ENCODE assay signal across 21 cellular contexts in the genomic region with DNA sequence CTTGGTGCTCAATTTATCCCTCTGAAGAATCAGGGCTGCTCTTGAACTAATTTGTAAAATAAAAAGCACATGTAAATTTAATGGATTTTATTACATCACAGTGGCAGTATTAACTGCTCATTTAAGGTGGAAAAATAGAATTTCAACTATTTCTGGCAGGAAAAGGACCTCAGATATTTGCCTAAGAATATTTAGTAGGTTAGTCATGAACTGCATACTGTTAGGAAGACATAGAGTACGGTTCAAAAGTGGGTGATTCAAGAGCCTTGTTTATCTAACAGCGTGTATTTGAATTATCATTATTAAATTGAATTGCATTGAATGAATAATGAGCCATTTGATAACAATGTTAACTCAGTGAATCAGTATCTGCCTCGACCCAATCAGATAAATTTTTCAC.
A peak's percentile ranks its signal among the peaks of the same experiment; 100 is the strongest.
DNase-seq lines count a peak whose midpoint lies in the region; ATAC-seq, FAIRE-seq and TF ChIP-seq lines count a peak whose summit lies in the region.
"Had no signal": no experiment of that assay in that cellular context is flagged by ENCODE, and none has a peak within 500 bp of the region (broad histone marks: within the 10 kb centered on the region; RNA-seq: fewer than 3 reads in every experiment).

No MANE protein-coding gene starts in this region.

- no peaks in the 10 kb centered on the region for H4K20me1 ChIP-seq in fibroblast of lung (ENCODE audit: control insufficient read depth, extremely low read depth, insufficient read depth, low read length)

- POLR2A ChIA-PET in A549 (lab: Yijun Ruan, JAX), result interaction anchor here (0.6 kb wide), 1 partner anchor 25 kb away, joined by 4 read pairs; no protein-coding TSS in a partner anchor

- 2% methylated on average over 3 of the region's 3 CpGs for WGBS in A549 (ENCODE audit: missing lambda C conversion rate)
- whole genome bisulfite sequencing in testis, 2 donors, result 66 to 82% methylated on average over 3 of the region's 3 CpGs

- TF ChIP-seq EP300 in A549 (IDR thresholded peaks at IDR 0.05), result no peak

- ATAC-seq in A549, result peak in 1 of 2 experiments; percentile 55; a peak in 1 of 6 replicates
- ATAC-seq in stimulated activated effector memory CD8-positive, alpha-beta T cell treated with anti-CD3 and anti-CD28 coated beads, Interleukin-12 subunit alpha, Interleukin-12 subunit beta, amount 100 ng/mL, for 72 hours, result no peak
- no peak for ATAC-seq in omental fat pad (ENCODE audit: low FRiP score)
- no peak for ATAC-seq in HG03175 (IDR thresholded peaks at IDR 0.05; ENCODE audit: unreplicated experiment)
- ATAC-seq: Panc1 had no signal

- DNase-seq in A549 (ENCODE audit: low read depth in 1 of 2, low spot score in 1 of 2) (peak in 1 of 2 experiments; percentile 6), EH (ENCODE audit: low read depth) (peak; percentile 54), amniotic epithelial cell (ENCODE audit: low read depth) (peak; percentile 40), fibroblast of lung (ENCODE audit: low read depth in 2 of 2) (peak; percentile 10 to 78), omental fat pad (ENCODE audit: low spot score) (no peak), testis (no peak)
- DNase-seq in stimulated activated effector memory CD8-positive, alpha-beta T cell treated with anti-CD3 and anti-CD28 coated beads, Interleukin-12 subunit alpha, Interleukin-12 subunit beta, amount 100 ng/mL, for 72 hours (ENCODE audit: low spot score in 2 of 2), result no peak
- DNase-seq: C1 segment of cervical spinal cord, DMS53, Karpas-422, NCI-H1105 treated with DMSO at 0.1 percent for 48 hours, NCI-H187 treated with DMSO at 0.1 percent for 48 hours, NCI-H2171, NCI-H774, SHP77 treated with DMSO at 0.1 percent for 48 hours had no signal

- peaks cover 10% of the 10 kb centered on the region for H3K9me3 Mint-ChIP-seq in stimulated activated effector memory CD8-positive, alpha-beta T cell treated with anti-CD3 and anti-CD28 coated beads, Interleukin-12 subunit alpha, Interleukin-12 subunit beta, amount 100 ng/mL, for 72 hours

- TF ChIP-seq CTCF in A549 (IDR thresholded peaks at IDR 0.05), result no peak
- no peak for TF ChIP-seq CTCF in fibroblast of lung (conservative IDR thresholded peaks at IDR 0.05 in 1 of 2, IDR thresholded peaks at IDR 0.05 in 1 of 2; ENCODE audit: low read depth in 1 of 2, low read length in 2 of 2)
- TF ChIP-seq CTCF in omental fat pad (IDR thresholded peaks at IDR 0.05), result no peak
- no peak for TF ChIP-seq CTCF in testis (IDR thresholded peaks at IDR 0.05)

- no peak for TF ChIP-seq RAD21 in A549 (conservative IDR thresholded peaks at IDR 0.05 in 1 of 2, IDR thresholded peaks at IDR 0.05 in 1 of 2)

- H3K36me3 ChIP-seq in fibroblast of lung (ENCODE audit: control insufficient read depth, insufficient read depth, low read length), result no peaks in the 10 kb centered on the region
- no peaks in the 10 kb centered on the region for H3K36me3 ChIP-seq in testis (ENCODE audit: low read depth, missing control alignments)

- H3K4me1 ChIP-seq in A549 (peaks cover 19% of the 10 kb centered on the region; the same call in 2 of the 3 replicates), fibroblast of lung (ENCODE audit: control insufficient read depth, extremely low read depth, insufficient read depth, low read length) (peaks cover 2% of the 10 kb centered on the region), testis (no peaks in the 10 kb centered on the region)

- no peak for FAIRE-seq in A549 (lab: Jason Lieb, UNC)
- FAIRE-seq: A204.1, GM12892, GM19239, H54 had no signal

- no peak overlapping the region for H2AFZ ChIP-seq in fibroblast of lung (ENCODE audit: low read length)

- CTCF ChIA-PET in A549 (lab: Yijun Ruan, JAX), result no interaction called here

- no peak overlapping the region for H3K9ac ChIP-seq in fibroblast of lung (ENCODE audit: insufficient read depth, low read length)

- H3K4me2 ChIP-seq in A549, result peak overlapping the region; percentile 47; the same call in 2 of the 3 replicates
- no peak overlapping the region for H3K4me2 ChIP-seq in fibroblast of lung (ENCODE audit: extremely low read depth, insufficient read depth, low read length)

- no peaks in the 10 kb centered on the region for H3K9me3 ChIP-seq in A549
- no peaks in the 10 kb centered on the region for H3K9me3 ChIP-seq in fibroblast of lung (ENCODE audit: control insufficient read depth, insufficient read depth, low read depth, low read length)
- H3K9me3 ChIP-seq in testis, result no peaks in the 10 kb centered on the region

- no peak overlapping the region for H3K27ac Mint-ChIP-seq in stimulated activated effector memory CD8-positive, alpha-beta T cell treated with anti-CD3 and anti-CD28 coated beads, Interleukin-12 subunit alpha, Interleukin-12 subunit beta, amount 100 ng/mL, for 72 hours

- H3K27ac ChIP-seq in A549, result no peak overlapping the region
- no peak overlapping the region for H3K27ac ChIP-seq in fibroblast of lung (ENCODE audit: insufficient read depth, low read length)
- no peak overlapping the region for H3K27ac ChIP-seq in testis

- no peak for TF ChIP-seq POLR2A in A549 (IDR thresholded peaks at IDR 0.05; ENCODE audit: low read length)
- no peak for TF ChIP-seq POLR2A in testis (IDR thresholded peaks at IDR 0.05)

- no peaks in the 10 kb centered on the region for H3K36me3 Mint-ChIP-seq in stimulated activated effector memory CD8-positive, alpha-beta T cell treated with anti-CD3 and anti-CD28 coated beads, Interleukin-12 subunit alpha, Interleukin-12 subunit beta, amount 100 ng/mL, for 72 hours

- H3K4me3 ChIP-seq in A549, result no peak overlapping the region
- no peak overlapping the region for H3K4me3 ChIP-seq in fibroblast of lung (replicated peaks in 1 of 4; ENCODE audit: control extremely low read depth in 1 of 4, insufficient read depth in 1 of 4, low read depth in 3 of 4, low read length in 4 of 4)
- H3K4me3 ChIP-seq in testis, result no peak overlapping the region

- H3K27me3 ChIP-seq in fibroblast of lung (ENCODE audit: control insufficient read depth, insufficient read depth, low read length) (no peaks in the 10 kb centered on the region), testis (no peaks in the 10 kb centered on the region)

- no peaks in the 10 kb centered on the region for H3K79me2 ChIP-seq in fibroblast of lung (ENCODE audit: control insufficient read depth, insufficient read depth, low read length)

- no peaks in the 10 kb centered on the region for H3K4me1 Mint-ChIP-seq in stimulated activated effector memory CD8-positive, alpha-beta T cell treated with anti-CD3 and anti-CD28 coated beads, Interleukin-12 subunit alpha, Interleukin-12 subunit beta, amount 100 ng/mL, for 72 hours

- intact Hi-C loops in testis (cut with DNase I; ENCODE audit: low total_unique reads), result no loop called here

- no peak overlapping the region for H3K4me3 Mint-ChIP-seq in stimulated activated effector memory CD8-positive, alpha-beta T cell treated with anti-CD3 and anti-CD28 coated beads, Interleukin-12 subunit alpha, Interleukin-12 subunit beta, amount 100 ng/mL, for 72 hours

TF ChIP-seq in A549, 52 proteins besides CTCF, POLR2A, EP300 and RAD21:
- TF ChIP-seq FOXS1 (CRISPR knock-in tag; IDR thresholded peaks at IDR 0.05) (no peak), FOSL2 (IDR thresholded peaks at IDR 0.05) (no peak), FOSL2 (CRISPR knock-in tag; IDR thresholded peaks at IDR 0.05) (0 out of 2 replicates have a peak, but pooled peaks have one; percentile 11)

Comparison
In these comparisons a context has a peak if more than half of its experiments do, and no peak if none do; other contexts are left out.
1. DNase-seq: peak in EH (single experiment), amniotic epithelial cell (single experiment) and fibroblast of lung (2 of 2); none in stimulated activated effector memory CD8-positive, alpha-beta T cell treated with anti-CD3 and anti-CD28 coated beads, Interleukin-12 subunit alpha, Interleukin-12 subunit beta, amount 100 ng/mL, for 72 hours (0 of 2), omental fat pad (single experiment) and testis (single experiment).